ENCODE assay signal across 9 cellular contexts in genomic region chr17:74361613-74362391, GRCh38. TPM values are rescaled to one million over a fixed set of nuclear protein-coding genes. Genes with fewer than 3 reads are reported as not detected.
DNase-seq lines count a peak whose midpoint lies in the region; ATAC-seq and TF ChIP-seq lines count a peak whose summit lies in the region.
"Had no signal": no experiment of that assay in that cellular context is flagged by ENCODE, and none has a peak within 500 bp of the region (broad histone marks: within the 10 kb centered on the region; RNA-seq: fewer than 3 reads in every experiment).

BTBD17 (minus strand) TSS chr17:74361868; CDS start chr17:74361819, 49 bp downstream.

- WGBS in neuronal stem cell (ENCODE audit: extremely low coverage in 2 of 2, insufficient read length in 2 of 2, insufficient replicate concordance in 1 of 2), 2 donors = no CpG with 5 or more reads among the region's 23 CpGs

- peaks cover 2% of the 10 kb centered on the region for H3K79me1 ChIP-seq in neuronal stem cell (ENCODE audit: low read depth, low read length)

- H4K8ac ChIP-seq in neuronal stem cell (ENCODE audit: low read depth, low read length) = peak within 1 kb of the TSS; percentile 89

- ATAC-seq in DND-41 (ENCODE audit: insufficient read depth, low read depth) (no peak), HG03135 (IDR thresholded peaks at IDR 0.05; ENCODE audit: unreplicated experiment) (no peak)
- ATAC-seq in activated CD8-positive, alpha-beta memory T cell treated with anti-CD3 and anti-CD28 coated beads, Interleukin-2, amount 10 ng/mL, durations not matched to agents 7 days and 5 days = peak; percentile 69

- no peaks in the 10 kb centered on the region for H3K9me3 Mint-ChIP-seq in activated CD8-positive, alpha-beta memory T cell treated with anti-CD3 and anti-CD28 coated beads, Interleukin-2, amount 10 ng/mL, durations not matched to agents 7 days and 5 days (ENCODE audit: low read depth)

- H2BK12ac ChIP-seq in neuronal stem cell (ENCODE audit: low read length) = peak within 1 kb of the TSS; percentile 100

- no peak within 1 kb of the TSS for H3K27ac Mint-ChIP-seq in activated CD8-positive, alpha-beta memory T cell treated with anti-CD3 and anti-CD28 coated beads, Interleukin-2, amount 10 ng/mL, durations not matched to agents 7 days and 5 days

- H3K18ac ChIP-seq in neuronal stem cell (ENCODE audit: low read length) = peak within 1 kb of the TSS; percentile 99

- TF ChIP-seq CTCF in DND-41 (IDR thresholded peaks at IDR 0.05; ENCODE audit: borderline replicate concordance, extremely low read depth, low read length, poor library complexity, severe bottlenecking) (peak; percentile 45), foreskin fibroblast (IDR thresholded peaks at IDR 0.05; ENCODE audit: low read depth, low read length) (peak; percentile 48)

- H3K4me1 ChIP-seq in DND-41 (ENCODE audit: insufficient read depth, low read length) (no peaks in the 10 kb centered on the region), neuronal stem cell (ENCODE audit: control insufficient read depth in 2 of 2, insufficient read depth in 1 of 2, low read depth in 1 of 2, low read length in 2 of 2) (peaks cover 21 to 30% of the 10 kb centered on the region in 2 donors)

- H3K4me3 ChIP-seq in DND-41 (ENCODE audit: low read depth in 1 of 2, low read length in 2 of 2) = no peak within 1 kb of the TSS
- H3K4me3 ChIP-seq in foreskin fibroblast (ENCODE audit: low read depth in 1 of 2, low read length in 2 of 2) = no peak within 1 kb of the TSS
- peak within 1 kb of the TSS; percentile 48 to 78 for H3K4me3 ChIP-seq in neuronal stem cell (ENCODE audit: low read length in 2 of 2)
- H3K4me3 ChIP-seq: SJSA1 had no signal

- H2BK15ac ChIP-seq in neuronal stem cell (ENCODE audit: low read length) = peak within 1 kb of the TSS; percentile 90

- no peaks in the 10 kb centered on the region for H3K9me3 ChIP-seq in DND-41 (ENCODE audit: insufficient read depth, low read length, severe bottlenecking)
- no peaks in the 10 kb centered on the region for H3K9me3 ChIP-seq in neuronal stem cell (replicated peaks in 1 of 2; ENCODE audit: control insufficient read depth in 2 of 2, insufficient read depth in 1 of 2, low read depth in 1 of 2, low read length in 2 of 2)

- no peaks in the 10 kb centered on the region for H3K79me2 ChIP-seq in DND-41 (ENCODE audit: insufficient read depth, low read length)

- H3K4ac ChIP-seq in neuronal stem cell (ENCODE audit: low read length) = peak within 1 kb of the TSS; percentile 32

- H4K91ac ChIP-seq in neuronal stem cell (ENCODE audit: low read depth, low read length, poor library complexity) = peak within 1 kb of the TSS; percentile 98

- peak within 1 kb of the TSS; percentile 93 for H3K23ac ChIP-seq in neuronal stem cell (ENCODE audit: low read depth, low read length, poor library complexity)

- H4K20me1 ChIP-seq in DND-41 (ENCODE audit: insufficient read depth, low read length) = 0 out of 2 replicates have a peak, but pooled peaks cover 8% of the 10 kb centered on the region

- H3K4me2 ChIP-seq in DND-41 (ENCODE audit: insufficient read depth, low read length) (no peak within 1 kb of the TSS), neuronal stem cell (ENCODE audit: insufficient read depth, low read length, poor library complexity, severe bottlenecking) (peak within 1 kb of the TSS; percentile 93)

- H3K36me3 ChIP-seq in DND-41 (ENCODE audit: insufficient read depth, low read length) (no peaks in the 10 kb centered on the region), neuronal stem cell (replicated peaks in 1 of 2; ENCODE audit: control insufficient read depth in 2 of 2, insufficient read depth in 2 of 2, low read length in 2 of 2) (peaks cover 4 to 5% of the 10 kb centered on the region in 2 donors)
- H3K36me3 ChIP-seq: SJSA1 had no signal

- peak within 1 kb of the TSS; percentile 98 for H2BK120ac ChIP-seq in neuronal stem cell (ENCODE audit: low read depth, low read length)

- H3K4me1 Mint-ChIP-seq in activated CD8-positive, alpha-beta memory T cell treated with anti-CD3 and anti-CD28 coated beads, Interleukin-2, amount 10 ng/mL, durations not matched to agents 7 days and 5 days = peaks cover 2% of the 10 kb centered on the region

- no peaks in the 10 kb centered on the region for H3K36me3 Mint-ChIP-seq in activated CD8-positive, alpha-beta memory T cell treated with anti-CD3 and anti-CD28 coated beads, Interleukin-2, amount 10 ng/mL, durations not matched to agents 7 days and 5 days

- H3K9ac ChIP-seq in DND-41 (ENCODE audit: low read depth, low read length) (no peak within 1 kb of the TSS), neuronal stem cell (ENCODE audit: low read depth, low read length, poor library complexity) (peak within 1 kb of the TSS; percentile 91)

- peak within 1 kb of the TSS; percentile 91 for H3K14ac ChIP-seq in neuronal stem cell (ENCODE audit: low read length)

- H3K27me3 ChIP-seq in DND-41 (ENCODE audit: insufficient read depth, low read length, poor library complexity) = peaks cover 3% of the 10 kb centered on the region
- H3K27me3 ChIP-seq in neuronal stem cell (ENCODE audit: control insufficient read depth in 3 of 3, insufficient read depth in 3 of 3, low read depth in 1 of 3, low read length in 3 of 3) = no peaks in the 10 kb centered on the region

- H3K27ac ChIP-seq in DND-41 (ENCODE audit: low read length) = no peak within 1 kb of the TSS
- H3K27ac ChIP-seq in neuronal stem cell (replicated peaks; ENCODE audit: low read length) = peak within 1 kb of the TSS; percentile 98
- H3K27ac ChIP-seq: SJSA1 had no signal

- no peak within 1 kb of the TSS for H3K4me3 Mint-ChIP-seq in activated CD8-positive, alpha-beta memory T cell treated with anti-CD3 and anti-CD28 coated beads, Interleukin-2, amount 10 ng/mL, durations not matched to agents 7 days and 5 days

- H3K27me3 Mint-ChIP-seq in activated CD8-positive, alpha-beta memory T cell treated with anti-CD3 and anti-CD28 coated beads, Interleukin-2, amount 10 ng/mL, durations not matched to agents 7 days and 5 days = peaks cover 31% of the 10 kb centered on the region

- no peak within 1 kb of the TSS for H2AFZ ChIP-seq in DND-41 (ENCODE audit: low read depth, low read length)
- peak within 1 kb of the TSS; percentile 91 for H2AFZ ChIP-seq in neuronal stem cell (ENCODE audit: low read length)

- no peak for DNase-seq in DND-41
- peak; percentile 71 to 96 (median 91) for DNase-seq in NCI-H1417 (lab: John Stamatoyannopoulos, UW)
- DNase-seq in activated CD8-positive, alpha-beta memory T cell treated with anti-CD3 and anti-CD28 coated beads, Interleukin-2, amount 10 ng/mL, durations not matched to agents 7 days and 5 days = peak; percentile 61
- DNase-seq in foreskin fibroblast = peak; percentile 6 to 46
- DNase-seq in neuronal stem cell (ENCODE audit: low spot score) = peak; percentile 91
- no peak for DNase-seq in NAMALWA (ENCODE audit: low spot score)
- DNase-seq in GF-D8 (lab: John Stamatoyannopoulos, UW) = no peak

- peak within 1 kb of the TSS; percentile 99 for H2AK5ac ChIP-seq in neuronal stem cell (ENCODE audit: low read depth, low read length)

- peak within 1 kb of the TSS; percentile 99 for H2BK5ac ChIP-seq in neuronal stem cell (ENCODE audit: low read length)

- CTCF ChIA-PET in activated CD8-positive, alpha-beta memory T cell treated with anti-CD3 and anti-CD28 coated beads, Interleukin-2, amount 10 ng/mL, durations not matched to agents 7 days and 5 days (lab: Charles Lee) = interaction anchor here (0.9 to 4.1 kb wide), 17 partner anchors 7 to 153 kb away, joined by 3 to 36 read pairs (median 5); partner anchors contain the start of genes KIF19 and TTYH2

RNA-seq across cellular contexts. Expression of gene BTBD17, which starts in this region (rescaled TPM):
- total RNA-seq in activated CD8-positive, alpha-beta memory T cell treated with anti-CD3 and anti-CD28 coated beads, Interleukin-2, amount 10 ng/mL, durations not matched to agents 7 days and 5 days = not detected
- 17.6 TPM for polyA plus RNA-seq in neuronal stem cell (2013, experiment 1 of 2)
- polyA plus RNA-seq in neuronal stem cell (2013, experiment 2 of 2) = 17.1 TPM
- total RNA-seq: SJSA1 had no signal

Comparison
In these comparisons a context has a peak if more than half of its experiments do, and no peak if none do; other contexts are left out.
1. Peak in DNase-seq and ATAC-seq in activated CD8-positive, alpha-beta memory T cell treated with anti-CD3 and anti-CD28 coated beads, Interleukin-2, amount 10 ng/mL, durations not matched to agents 7 days and 5 days; RNA of the gene not detected or under 1 TPM.
2. DNase-seq: peak in NCI-H1417 (3 of 3), foreskin fibroblast (2 of 2) and neuronal stem cell (single experiment); none in DND-41 (single experiment), NAMALWA (single experiment) and GF-D8 (single experiment).
3. H3K4me3 ChIP-seq: peak in neuronal stem cell (2 of 2); none in DND-41 (0 of 2) and foreskin fibroblast (0 of 2).